8 cellular contexts compared by ENCODE assay signal in the genomic region with DNA sequence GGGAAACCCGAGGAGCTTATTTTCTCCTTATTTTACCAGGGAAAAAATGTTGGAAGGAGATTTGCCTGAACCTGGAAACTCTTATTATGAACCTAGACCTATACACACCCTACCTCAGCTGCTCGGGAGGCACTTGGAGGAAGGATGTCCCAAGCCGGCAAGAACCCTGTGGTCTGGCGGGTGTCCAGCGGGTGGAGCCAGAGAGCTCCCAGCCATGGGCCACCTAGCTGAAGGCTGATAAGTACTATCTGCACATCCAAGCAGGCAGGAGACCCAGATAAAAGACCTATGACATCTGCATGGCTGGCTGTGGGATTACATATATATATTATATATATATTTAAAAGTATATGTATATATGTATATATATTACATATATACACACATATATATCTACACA. TPM values are rescaled to one million over a fixed set of nuclear protein-coding genes. Genes with fewer than 3 reads are reported as not detected.
DNase-seq lines count a peak whose midpoint lies in the region; ATAC-seq and TF ChIP-seq lines count a peak whose summit lies in the region.

No MANE protein-coding gene starts in this region.

- H3K9me3 Mint-ChIP-seq in activated CD8-positive, alpha-beta T cell treated with anti-CD3 and anti-CD28 coated beads for 36 hours: no peaks in the 10 kb centered on the region
- H3K9me3 Mint-ChIP-seq in effector memory CD8-positive, alpha-beta T cell: no peaks in the 10 kb centered on the region
- no peaks in the 10 kb centered on the region for H3K9me3 Mint-ChIP-seq in stimulated activated effector memory CD8-positive, alpha-beta T cell treated with anti-CD3 and anti-CD28 coated beads, Interleukin-12 subunit alpha, Interleukin-12 subunit beta, amount 100 ng/mL, for 72 hours

- POLR2A ChIA-PET in activated CD8-positive, alpha-beta T cell treated with anti-CD3 and anti-CD28 coated beads for 36 hours (lab: Charles Lee): no interaction called here

- peak; percentile 31 for DNase-seq in Caki2 (ENCODE audit: low read depth)
- peak; percentile 2 for DNase-seq in NCI-H82 treated with DMSO at 0.1 percent for 48 hours (lab: John Stamatoyannopoulos, UW; ENCODE audit: unreplicated experiment)
- DNase-seq in activated CD8-positive, alpha-beta T cell treated with anti-CD3 and anti-CD28 coated beads for 36 hours: peak; percentile 85
- DNase-seq in effector memory CD8-positive, alpha-beta T cell: peak; percentile 64 to 68 (median 66)
- peak; percentile 80 for DNase-seq in myocyte (ENCODE audit: low read depth)
- peak; percentile 64 to 86 for DNase-seq in stimulated activated effector memory CD8-positive, alpha-beta T cell treated with anti-CD3 and anti-CD28 coated beads, Interleukin-12 subunit alpha, Interleukin-12 subunit beta, amount 100 ng/mL, for 72 hours (ENCODE audit: low spot score in 2 of 2)

- H3K27ac Mint-ChIP-seq in activated CD8-positive, alpha-beta T cell treated with anti-CD3 and anti-CD28 coated beads for 36 hours: no peak overlapping the region
- H3K27ac Mint-ChIP-seq in effector memory CD8-positive, alpha-beta T cell: no peak overlapping the region
- no peak overlapping the region for H3K27ac Mint-ChIP-seq in stimulated activated effector memory CD8-positive, alpha-beta T cell treated with anti-CD3 and anti-CD28 coated beads, Interleukin-12 subunit alpha, Interleukin-12 subunit beta, amount 100 ng/mL, for 72 hours

- H3K4me3 Mint-ChIP-seq in activated CD8-positive, alpha-beta T cell treated with anti-CD3 and anti-CD28 coated beads for 36 hours: no peak overlapping the region
- no peak overlapping the region for H3K4me3 Mint-ChIP-seq in effector memory CD8-positive, alpha-beta T cell
- H3K4me3 Mint-ChIP-seq in stimulated activated effector memory CD8-positive, alpha-beta T cell treated with anti-CD3 and anti-CD28 coated beads, Interleukin-12 subunit alpha, Interleukin-12 subunit beta, amount 100 ng/mL, for 72 hours: no peak overlapping the region

- CTCF ChIA-PET in activated CD8-positive, alpha-beta T cell treated with anti-CD3 and anti-CD28 coated beads for 36 hours (lab: Charles Lee): interaction anchor here (0.6 to 11.1 kb wide), 35 partner anchors 8 to 351 kb away, joined by 3 to 113 read pairs (median 3); no protein-coding TSS in a partner anchor

- in situ Hi-C loops in Caki2 (cut with HindIII; ENCODE audit: low pct_unique_long_range_greater_than_20kb, low sequenced_read_pairs): no loop called here

- no peaks in the 10 kb centered on the region for H3K36me3 Mint-ChIP-seq in activated CD8-positive, alpha-beta T cell treated with anti-CD3 and anti-CD28 coated beads for 36 hours (ENCODE audit: low read depth)
- no peaks in the 10 kb centered on the region for H3K36me3 Mint-ChIP-seq in effector memory CD8-positive, alpha-beta T cell (ENCODE audit: insufficient read depth)
- H3K36me3 Mint-ChIP-seq in stimulated activated effector memory CD8-positive, alpha-beta T cell treated with anti-CD3 and anti-CD28 coated beads, Interleukin-12 subunit alpha, Interleukin-12 subunit beta, amount 100 ng/mL, for 72 hours: no peaks in the 10 kb centered on the region

- no peaks in the 10 kb centered on the region for H3K4me1 Mint-ChIP-seq in activated CD8-positive, alpha-beta T cell treated with anti-CD3 and anti-CD28 coated beads for 36 hours (ENCODE audit: low read depth)
- peaks cover 2 to 4% of the 10 kb centered on the region in 2 donors for H3K4me1 Mint-ChIP-seq in effector memory CD8-positive, alpha-beta T cell (ENCODE audit: low read depth in 2 of 2)
- H3K4me1 Mint-ChIP-seq in stimulated activated effector memory CD8-positive, alpha-beta T cell treated with anti-CD3 and anti-CD28 coated beads, Interleukin-12 subunit alpha, Interleukin-12 subunit beta, amount 100 ng/mL, for 72 hours: no peaks in the 10 kb centered on the region

- intact Hi-C loops in activated CD8-positive, alpha-beta T cell treated with anti-CD3 and anti-CD28 coated beads for 36 hours (cut with micrococcal nuclease): no loop called here

- peak; percentile 80 for TF ChIP-seq CTCF in activated CD8-positive, alpha-beta T cell treated with anti-CD3 and anti-CD28 coated beads for 36 hours (IDR thresholded peaks at IDR 0.05)

- H3K27me3 Mint-ChIP-seq in activated CD8-positive, alpha-beta T cell treated with anti-CD3 and anti-CD28 coated beads for 36 hours: peaks cover 6% of the 10 kb centered on the region
- H3K27me3 Mint-ChIP-seq in effector memory CD8-positive, alpha-beta T cell: no peaks in the 10 kb centered on the region

- peak; percentile 83 for ATAC-seq in GM19468 (IDR thresholded peaks at IDR 0.05; ENCODE audit: extremely low read depth, unreplicated experiment)
- peak; percentile 94 for ATAC-seq in HG03571 (IDR thresholded peaks at IDR 0.05; ENCODE audit: unreplicated experiment)
- ATAC-seq in activated CD8-positive, alpha-beta T cell treated with anti-CD3 and anti-CD28 coated beads for 36 hours: peak; percentile 100
- peak; percentile 95 for ATAC-seq in effector memory CD8-positive, alpha-beta T cell (replicated peaks)
- peak; percentile 86 for ATAC-seq in stimulated activated effector memory CD8-positive, alpha-beta T cell treated with anti-CD3 and anti-CD28 coated beads, Interleukin-12 subunit alpha, Interleukin-12 subunit beta, amount 100 ng/mL, for 72 hours

RNA-seq across cellular contexts. Expression of a gene that starts 1.1 kb away (rescaled TPM):
- not detected in 2 replicates for total RNA-seq in Caki2 (2014; rRNA removed; shearing (Covaris generic); ENCODE audit: low replicate concordance)
- total RNA-seq in activated CD8-positive, alpha-beta T cell treated with anti-CD3 and anti-CD28 coated beads for 36 hours: 1 to 10 TPM; 3.1 TPM
- total RNA-seq in myocyte: not detected in 2 replicates
- 0.09 TPM for polyA plus RNA-seq in myocyte (2012)

Comparison
In these comparisons a context has a peak if more than half of its experiments do, and no peak if none do; other contexts are left out.
1. Peak in every context shown above with its lines: DNase-seq and ATAC-seq.
2. DNase-seq: peak in every context shown above with its lines; median percentile 85 in activated CD8-positive, alpha-beta T cell treated with anti-CD3 and anti-CD28 coated beads for 36 hours; 80 in myocyte; 75 in stimulated activated effector memory CD8-positive, alpha-beta T cell treated with anti-CD3 and anti-CD28 coated beads, Interleukin-12 subunit alpha, Interleukin-12 subunit beta, amount 100 ng/mL, for 72 hours; 66 in effector memory CD8-positive, alpha-beta T cell; 31 in Caki2; 2 in NCI-H82 treated with DMSO at 0.1 percent for 48 hours.